Comparison of ENCODE assay signal across 8 cellular contexts in the genomic region with DNA sequence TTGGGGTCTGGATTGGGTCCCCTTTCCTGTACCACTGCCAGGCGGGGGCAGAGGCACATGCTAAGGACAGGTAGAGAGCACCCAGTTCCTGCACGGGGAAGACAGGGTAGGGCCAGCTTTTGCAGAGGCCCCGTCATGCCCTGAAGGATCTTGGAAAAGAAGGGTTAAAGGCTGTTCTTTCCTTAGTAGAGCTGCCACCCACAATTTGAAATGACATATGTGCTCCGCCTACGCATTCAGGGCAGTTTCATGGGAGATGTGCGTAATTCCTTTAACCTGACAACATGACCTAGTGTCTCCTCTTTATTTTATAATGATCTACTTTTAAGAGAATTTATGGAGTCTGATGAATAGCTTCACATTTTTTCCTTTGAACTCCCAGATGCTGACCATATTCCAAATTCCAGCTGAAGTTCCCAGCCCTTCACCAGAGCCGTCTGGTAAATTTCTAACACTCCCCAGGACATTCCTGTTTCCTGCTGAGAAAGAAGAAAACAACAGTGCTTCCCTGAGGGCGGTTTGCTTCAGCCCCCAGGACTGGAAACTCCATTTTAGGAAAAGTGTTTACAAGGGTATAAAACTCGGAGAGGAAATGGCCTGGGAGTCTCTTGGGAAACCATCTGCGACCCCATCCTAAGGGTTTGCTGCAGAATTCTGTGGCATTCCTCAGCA. TPM values are rescaled to one million over a fixed set of nuclear protein-coding genes. Genes with fewer than 3 reads are reported as not detected.
A peak's percentile ranks its signal among the peaks of the same experiment; 100 is the strongest.
DNase-seq lines count a peak whose midpoint lies in the region; ATAC-seq, FAIRE-seq and TF ChIP-seq lines count a peak whose summit lies in the region.

No MANE protein-coding gene starts in this region.

- no peak overlapping the region for H3K4me3 ChIP-seq in ectodermal cell (ENCODE audit: insufficient read depth, low read depth, low read length)
- H3K4me3 ChIP-seq in liver (ENCODE audit: low read depth in 1 of 3, low read length in 3 of 3): no peak overlapping the region
- no peak overlapping the region for H3K4me3 ChIP-seq in tibial nerve

- no peak overlapping the region for H3K27ac Mint-ChIP-seq in glutamatergic neuron (ENCODE audit: unreplicated experiment)

- DNase-seq in tibial nerve (ENCODE audit: low spot score in 2 of 2) (peak in 1 of 2 donors; percentile 53), RCC 7860 (ENCODE audit: low spot score) (no peak), glutamatergic neuron (no peak), SIG-M5 (lab: John Stamatoyannopoulos, UW) (no peak)

- H3K27me3 ChIP-seq in ectodermal cell (ENCODE audit: control insufficient read depth, insufficient read depth, low read length, poor library complexity, severe bottlenecking): no peaks in the 10 kb centered on the region
- H3K27me3 ChIP-seq in liver (ENCODE audit: control insufficient read depth in 4 of 4, insufficient read depth in 4 of 4, low read length in 3 of 4): no peaks in the 10 kb centered on the region
- no peaks in the 10 kb centered on the region for H3K27me3 ChIP-seq in tibial nerve

- peaks cover 10% of the 10 kb centered on the region for H3K4me1 Mint-ChIP-seq in glutamatergic neuron (ENCODE audit: low read depth, unreplicated experiment)

- no peaks in the 10 kb centered on the region for H3K36me3 Mint-ChIP-seq in glutamatergic neuron (ENCODE audit: unreplicated experiment)

- H3K9ac ChIP-seq in liver (ENCODE audit: low read depth in 1 of 2, low read length in 2 of 2): no peak overlapping the region

- H3K4me1 ChIP-seq in ectodermal cell (ENCODE audit: control insufficient read depth, insufficient read depth, low read length): peaks cover 19% of the 10 kb centered on the region
- H3K4me1 ChIP-seq in liver (ENCODE audit: control insufficient read depth in 4 of 4, insufficient read depth in 4 of 4, low read length in 3 of 4): peaks cover 6 to 26% (median 16%) of the 10 kb centered on the region in 4 donors
- H3K4me1 ChIP-seq in tibial nerve: peaks cover 0 to 16% (median 4%) of the 10 kb centered on the region in 4 donors

- WGBS in ectodermal cell, 2 experiments: 15 to 25% methylated on average over 9 to 10 of the region's 10 CpGs
- WGBS in liver: 83% methylated on average over 10 of the region's 10 CpGs
- WGBS in tibial nerve, 2 donors: 20 to 23% methylated on average over 10 of the region's 10 CpGs

- FAIRE-seq in RCC 7860 (lab: Jason Lieb, UNC): no peak

- H3K9me3 ChIP-seq in ectodermal cell (ENCODE audit: control insufficient read depth, low read length) (no peaks in the 10 kb centered on the region), liver (ENCODE audit: control insufficient read depth in 4 of 4, low read length in 3 of 4) (no peaks in the 10 kb centered on the region), tibial nerve (peaks cover 0 to 3% (median 0%) of the 10 kb centered on the region in 4 donors)

- no peak for TF ChIP-seq CTCF in liver (IDR thresholded peaks at IDR 0.05; ENCODE audit: low read depth, low read length, missing input control)
- no peak for TF ChIP-seq CTCF in tibial nerve (IDR thresholded peaks at IDR 0.05)
- TF ChIP-seq CTCF in glutamatergic neuron (IDR thresholded peaks at IDR 0.05; ENCODE audit: partially characterized antibody, unreplicated experiment): no peak

- H3K9me3 Mint-ChIP-seq in glutamatergic neuron (ENCODE audit: unreplicated experiment): peaks cover 3% of the 10 kb centered on the region

- H3K36me3 ChIP-seq in ectodermal cell (ENCODE audit: control insufficient read depth, insufficient read depth, low read length) (no peaks in the 10 kb centered on the region), liver (ENCODE audit: control insufficient read depth in 4 of 4, insufficient read depth in 3 of 4, low read depth in 1 of 4, low read length in 3 of 4) (no peaks in the 10 kb centered on the region), tibial nerve (no peaks in the 10 kb centered on the region)

- H3K4me3 Mint-ChIP-seq in glutamatergic neuron (ENCODE audit: unreplicated experiment): no peak overlapping the region

- TF ChIP-seq EP300 in Ishikawa (IDR thresholded peaks at IDR 0.05; ENCODE audit: borderline replicate concordance) (peak; percentile 95), tibial nerve (IDR thresholded peaks at IDR 0.05) (peak; percentile 42 to 72)

- peak; percentile 9; the same call in 1 of the 2 replicates for TF ChIP-seq RAD21 in Ishikawa (IDR thresholded peaks at IDR 0.05; ENCODE audit: low read depth)
- TF ChIP-seq RAD21 in liver (IDR thresholded peaks at IDR 0.05): no peak

- ATAC-seq in GM21737 (IDR thresholded peaks at IDR 0.05; ENCODE audit: unreplicated experiment): no peak

- no peak for TF ChIP-seq POLR2A in tibial nerve (IDR thresholded peaks at IDR 0.05)

- peaks cover 2% of the 10 kb centered on the region for H3K27me3 Mint-ChIP-seq in glutamatergic neuron (ENCODE audit: unreplicated experiment)

- H3K27ac ChIP-seq in ectodermal cell (ENCODE audit: insufficient read depth, low read depth, low read length, poor library complexity, severe bottlenecking) (peak overlapping the region; percentile 77), liver (ENCODE audit: low read depth in 1 of 2, low read length in 2 of 2) (peak overlapping the region; percentile 46 to 48), tibial nerve (peak overlapping the region; percentile 41 to 89 (median 66))

TF ChIP-seq in Ishikawa, 13 proteins besides CTCF, POLR2A, EP300 and RAD21 (continues in another document):
- TF ChIP-seq TEAD4 (IDR thresholded peaks at IDR 0.05) (peak; percentile 97), CEBPB (IDR thresholded peaks at IDR 0.05) (peak; percentile 22; the same call in 1 of the 2 replicates), NFIC (IDR thresholded peaks at IDR 0.05) (peak; percentile 66), ZBTB7A (IDR thresholded peaks at IDR 0.05; ENCODE audit: low read depth) (no peak), TAF1 (IDR thresholded peaks at IDR 0.05; ENCODE audit: low read depth) (peak; percentile 30; the same call in 1 of the 2 replicates), FOXM1 (IDR thresholded peaks at IDR 0.05; ENCODE audit: borderline replicate concordance, low read depth) (peak; percentile 95)

TF ChIP-seq in liver, 16 proteins besides CTCF, POLR2A, EP300 and RAD21 (continues in another document):
- TF ChIP-seq, protein P1, sequence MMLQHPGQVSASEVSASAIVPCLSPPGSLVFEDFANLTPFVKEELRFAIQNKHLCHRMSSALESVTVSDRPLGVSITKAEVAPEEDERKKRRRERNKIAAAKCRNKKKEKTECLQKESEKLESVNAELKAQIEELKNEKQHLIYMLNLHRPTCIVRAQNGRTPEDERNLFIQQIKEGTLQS (IDR thresholded peaks at IDR 0.05): no peak
- TF ChIP-seq EGR1 (IDR thresholded peaks at IDR 0.05; ENCODE audit: low read depth in 2 of 2): peak in 1 of 2 donors; percentile 30
- no peak for TF ChIP-seq GABPA (IDR thresholded peaks at IDR 0.05 in 1 of 2, conservative IDR thresholded peaks at IDR 0.05 in 1 of 2)
- TF ChIP-seq, protein P2, sequence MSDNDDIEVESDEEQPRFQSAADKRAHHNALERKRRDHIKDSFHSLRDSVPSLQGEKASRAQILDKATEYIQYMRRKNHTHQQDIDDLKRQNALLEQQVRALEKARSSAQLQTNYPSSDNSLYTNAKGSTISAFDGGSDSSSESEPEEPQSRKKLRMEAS (IDR thresholded peaks at IDR 0.05): no peak
- peak; percentile 83 for TF ChIP-seq NR2F2 (IDR thresholded peaks at IDR 0.05)
- TF ChIP-seq, protein P3, sequence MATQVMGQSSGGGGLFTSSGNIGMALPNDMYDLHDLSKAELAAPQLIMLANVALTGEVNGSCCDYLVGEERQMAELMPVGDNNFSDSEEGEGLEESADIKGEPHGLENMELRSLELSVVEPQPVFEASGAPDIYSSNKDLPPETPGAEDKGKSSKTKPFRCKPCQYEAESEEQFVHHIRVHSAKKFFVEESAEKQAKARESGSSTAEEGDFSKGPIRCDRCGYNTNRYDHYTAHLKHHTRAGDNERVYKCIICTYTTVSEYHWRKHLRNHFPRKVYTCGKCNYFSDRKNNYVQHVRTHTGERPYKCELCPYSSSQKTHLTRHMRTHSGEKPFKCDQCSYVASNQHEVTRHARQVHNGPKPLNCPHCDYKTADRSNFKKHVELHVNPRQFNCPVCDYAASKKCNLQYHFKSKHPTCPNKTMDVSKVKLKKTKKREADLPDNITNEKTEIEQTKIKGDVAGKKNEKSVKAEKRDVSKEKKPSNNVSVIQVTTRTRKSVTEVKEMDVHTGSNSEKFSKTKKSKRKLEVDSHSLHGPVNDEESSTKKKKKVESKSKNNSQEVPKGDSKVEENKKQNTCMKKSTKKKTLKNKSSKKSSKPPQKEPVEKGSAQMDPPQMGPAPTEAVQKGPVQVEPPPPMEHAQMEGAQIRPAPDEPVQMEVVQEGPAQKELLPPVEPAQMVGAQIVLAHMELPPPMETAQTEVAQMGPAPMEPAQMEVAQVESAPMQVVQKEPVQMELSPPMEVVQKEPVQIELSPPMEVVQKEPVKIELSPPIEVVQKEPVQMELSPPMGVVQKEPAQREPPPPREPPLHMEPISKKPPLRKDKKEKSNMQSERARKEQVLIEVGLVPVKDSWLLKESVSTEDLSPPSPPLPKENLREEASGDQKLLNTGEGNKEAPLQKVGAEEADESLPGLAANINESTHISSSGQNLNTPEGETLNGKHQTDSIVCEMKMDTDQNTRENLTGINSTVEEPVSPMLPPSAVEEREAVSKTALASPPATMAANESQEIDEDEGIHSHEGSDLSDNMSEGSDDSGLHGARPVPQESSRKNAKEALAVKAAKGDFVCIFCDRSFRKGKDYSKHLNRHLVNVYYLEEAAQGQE (IDR thresholded peaks at IDR 0.05): peak; percentile 48
- TF ChIP-seq TAF1 (conservative IDR thresholded peaks at IDR 0.05): no peak
- no peak for TF ChIP-seq FOXA1 (IDR thresholded peaks at IDR 0.05)
- TF ChIP-seq JUND (IDR thresholded peaks at IDR 0.05): no peak
- TF ChIP-seq SP1 (IDR thresholded peaks at IDR 0.05): peak; percentile 55
- no peak for TF ChIP-seq HNF4G (IDR thresholded peaks at IDR 0.05)
- TF ChIP-seq RXRA (IDR thresholded peaks at IDR 0.05): peak; percentile 9 to 20
- TF ChIP-seq HNF4A (conservative IDR thresholded peaks at IDR 0.05): no peak
- no peak for TF ChIP-seq FOXA2 (IDR thresholded peaks at IDR 0.05)

RNA-seq across cellular contexts. Expression of a gene that starts 58.9 kb away (rescaled TPM):
- polyA plus RNA-seq in ectodermal cell (2013, experiment 1 of 4): 81.4 TPM
- polyA plus RNA-seq in ectodermal cell (2013, experiment 2 of 4): 114 TPM
- polyA plus RNA-seq in ectodermal cell (2013, experiment 3 of 4): 64.1 TPM
- 62.5 TPM for polyA plus RNA-seq in ectodermal cell (2013, experiment 4 of 4)
- total RNA-seq in liver: 10 to 100 TPM; 14.5 to 14.7 TPM
- 10 to 100 TPM in 1 of 2 donors, 1 to 10 TPM in 1; 8.4 to 21.3 TPM for polyA plus RNA-seq in liver
- total RNA-seq in tibial nerve: 10 to 100 TPM; 33.3 to 73.9 (median 63.1) TPM
- 10.1 TPM for total RNA-seq in glutamatergic neuron (ENCODE audit: unreplicated experiment)
